Comparison of ENCODE assay signal across 15 cellular contexts in genomic region chr7:17195576-17195975, GRCh38.
DNase-seq lines count a peak whose midpoint lies in the region; ATAC-seq lines count a peak whose summit lies in the region.
"Had no signal": no experiment of that assay in that cellular context is flagged by ENCODE, and none has a peak within 500 bp of the region (broad histone marks: within the 10 kb centered on the region; RNA-seq: fewer than 3 reads in every experiment).

No MANE protein-coding gene starts in this region.

- CTCF ChIA-PET in activated CD4-positive, alpha-beta memory T cell treated with anti-CD3 and anti-CD28 coated beads, Interleukin-2, amount 10 ng/mL, durations not matched to agents 7 days and 5 days (lab: Charles Lee) = interaction anchor here (1.1 kb wide), 1 partner anchor 213 kb away, joined by 3 read pairs; no protein-coding TSS in a partner anchor

- H3K27me3 Mint-ChIP-seq in activated CD4-positive, alpha-beta memory T cell treated with anti-CD3 and anti-CD28 coated beads, Interleukin-2, amount 10 ng/mL, durations not matched to agents 7 days and 5 days = no peaks in the 10 kb centered on the region

- DNase-seq in stimulated activated effector memory CD8-positive, alpha-beta T cell treated with anti-CD3 and anti-CD28 coated beads, Interleukin-12 subunit alpha, Interleukin-12 subunit beta, amount 100 ng/mL, for 72 hours (ENCODE audit: low spot score in 2 of 2) = no peak
- DNase-seq in activated CD4-positive, alpha-beta memory T cell treated with anti-CD3 and anti-CD28 coated beads, Interleukin-2, amount 10 ng/mL, durations not matched to agents 7 days and 5 days = no peak
- DNase-seq in activated CD4-positive, alpha-beta T cell treated with anti-CD3 and anti-CD28 coated beads for 48 hours = no peak
- DNase-seq: activated naive CD4-positive, alpha-beta T cell treated with anti-CD3 and anti-CD28 coated beads, Interleukin-2, amount 50 U/mL, for 16 hours; cerebellar nuclear complex; DMS53; erythroblast; nucleus accumbens; stimulated activated CD4-positive, alpha-beta T cell treated with anti-CD3 and anti-CD28 coated beads, Interleukin-12 subunit alpha, Interleukin-12 subunit beta, amount 100 ng/mL, for 4 hours had no signal

- ATAC-seq in GM18502 (IDR thresholded peaks at IDR 0.05; ENCODE audit: poor library complexity, unreplicated experiment) (peak; percentile 93), GM19438 (IDR thresholded peaks at IDR 0.05; ENCODE audit: low read depth, unreplicated experiment) (peak; percentile 65), HG02678 (IDR thresholded peaks at IDR 0.05; ENCODE audit: unreplicated experiment) (peak; percentile 88), HG03457 (IDR thresholded peaks at IDR 0.05; ENCODE audit: unreplicated experiment) (peak; percentile 77), HG03280 (IDR thresholded peaks at IDR 0.05; ENCODE audit: unreplicated experiment) (no peak)
- no peak for ATAC-seq in stimulated activated effector memory CD8-positive, alpha-beta T cell treated with anti-CD3 and anti-CD28 coated beads, Interleukin-12 subunit alpha, Interleukin-12 subunit beta, amount 100 ng/mL, for 72 hours
- ATAC-seq: Panc1 had no signal

- H3K27ac Mint-ChIP-seq in stimulated activated effector memory CD8-positive, alpha-beta T cell treated with anti-CD3 and anti-CD28 coated beads, Interleukin-12 subunit alpha, Interleukin-12 subunit beta, amount 100 ng/mL, for 72 hours = no peak overlapping the region
- H3K27ac Mint-ChIP-seq in activated CD4-positive, alpha-beta memory T cell treated with anti-CD3 and anti-CD28 coated beads, Interleukin-2, amount 10 ng/mL, durations not matched to agents 7 days and 5 days = no peak overlapping the region

- no peaks in the 10 kb centered on the region for H3K9me3 Mint-ChIP-seq in stimulated activated effector memory CD8-positive, alpha-beta T cell treated with anti-CD3 and anti-CD28 coated beads, Interleukin-12 subunit alpha, Interleukin-12 subunit beta, amount 100 ng/mL, for 72 hours
- H3K9me3 Mint-ChIP-seq in activated CD4-positive, alpha-beta memory T cell treated with anti-CD3 and anti-CD28 coated beads, Interleukin-2, amount 10 ng/mL, durations not matched to agents 7 days and 5 days = no peaks in the 10 kb centered on the region

- no peaks in the 10 kb centered on the region for H3K36me3 Mint-ChIP-seq in stimulated activated effector memory CD8-positive, alpha-beta T cell treated with anti-CD3 and anti-CD28 coated beads, Interleukin-12 subunit alpha, Interleukin-12 subunit beta, amount 100 ng/mL, for 72 hours
- H3K36me3 Mint-ChIP-seq in activated CD4-positive, alpha-beta memory T cell treated with anti-CD3 and anti-CD28 coated beads, Interleukin-2, amount 10 ng/mL, durations not matched to agents 7 days and 5 days (ENCODE audit: low read depth) = no peaks in the 10 kb centered on the region

- H3K4me1 Mint-ChIP-seq in stimulated activated effector memory CD8-positive, alpha-beta T cell treated with anti-CD3 and anti-CD28 coated beads, Interleukin-12 subunit alpha, Interleukin-12 subunit beta, amount 100 ng/mL, for 72 hours = peaks cover 10% of the 10 kb centered on the region
- H3K4me1 Mint-ChIP-seq in activated CD4-positive, alpha-beta memory T cell treated with anti-CD3 and anti-CD28 coated beads, Interleukin-2, amount 10 ng/mL, durations not matched to agents 7 days and 5 days = peaks cover 5% of the 10 kb centered on the region

- POLR2A ChIA-PET in activated CD4-positive, alpha-beta memory T cell treated with anti-CD3 and anti-CD28 coated beads, Interleukin-2, amount 10 ng/mL, durations not matched to agents 7 days and 5 days (lab: Charles Lee) = no interaction called here

- no peak overlapping the region for H3K4me3 Mint-ChIP-seq in stimulated activated effector memory CD8-positive, alpha-beta T cell treated with anti-CD3 and anti-CD28 coated beads, Interleukin-12 subunit alpha, Interleukin-12 subunit beta, amount 100 ng/mL, for 72 hours
- H3K4me3 Mint-ChIP-seq in activated CD4-positive, alpha-beta memory T cell treated with anti-CD3 and anti-CD28 coated beads, Interleukin-2, amount 10 ng/mL, durations not matched to agents 7 days and 5 days = no peak overlapping the region

Comparison
In these comparisons a context has a peak if more than half of its experiments do, and no peak if none do; other contexts are left out.
1. ATAC-seq: peak in GM18502 (single experiment), GM19438 (single experiment), HG02678 (single experiment) and HG03457 (single experiment); none in stimulated activated effector memory CD8-positive, alpha-beta T cell treated with anti-CD3 and anti-CD28 coated beads, Interleukin-12 subunit alpha, Interleukin-12 subunit beta, amount 100 ng/mL, for 72 hours (single experiment) and HG03280 (single experiment).